21 cellular contexts compared by ENCODE assay signal in the genomic region with DNA sequence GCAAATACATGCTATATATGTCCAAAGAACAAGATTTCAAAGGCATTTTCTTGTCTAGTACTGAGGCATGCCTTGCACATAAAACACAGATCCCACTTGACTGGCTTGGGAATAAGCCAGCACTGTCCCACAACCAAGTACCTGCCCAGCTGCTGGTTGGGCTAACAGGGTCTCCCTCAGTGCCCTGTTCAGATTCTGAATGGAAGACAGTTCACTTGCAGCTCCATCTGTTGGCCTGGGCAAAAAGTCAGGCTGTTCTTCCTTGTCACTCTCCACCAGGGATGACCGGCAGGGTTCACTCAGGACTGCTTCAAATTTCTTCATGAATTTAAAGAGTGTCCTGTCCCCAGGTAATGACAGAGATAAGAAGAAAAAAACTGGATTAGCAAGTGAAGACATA.
"Had no signal": no experiment of that assay in that cellular context is flagged by ENCODE, and none has a peak within 500 bp of the region (broad histone marks: within the 10 kb centered on the region; RNA-seq: fewer than 3 reads in every experiment).

No MANE protein-coding gene starts in this region.

- H3K27me3 ChIP-seq: left lung, neural progenitor cell, right lobe of liver, stomach, thyroid gland, vagina had no signal

- H3K27ac Mint-ChIP-seq: nephron; neural progenitor cell; progenitor cell of endocrine pancreas; stimulated activated naive B cell treated with anti-CD40 and anti-IgM and Interleukin-4, amounts not matched to agents 10 μg/mL and 1 μg/mL and 100 μg/mL, for 72 hours had no signal

- H3K4me3 Mint-ChIP-seq: naive thymus-derived CD4-positive, alpha-beta T cell; nephron; neural progenitor cell; stimulated activated naive B cell treated with anti-CD40 and anti-IgM and Interleukin-4, amounts not matched to agents 10 μg/mL and 1 μg/mL and 100 μg/mL, for 72 hours had no signal

- H3K4me1 Mint-ChIP-seq: naive thymus-derived CD4-positive, alpha-beta T cell; nephron; neural progenitor cell; stimulated activated naive B cell treated with anti-CD40 and anti-IgM and Interleukin-4, amounts not matched to agents 10 μg/mL and 1 μg/mL and 100 μg/mL, for 72 hours had no signal

- ATAC-seq: left lung; naive thymus-derived CD4-positive, alpha-beta T cell; stimulated activated naive B cell treated with anti-CD40 and anti-IgM and Interleukin-4, amounts not matched to agents 10 μg/mL and 1 μg/mL and 100 μg/mL, for 72 hours had no signal

- H3K9me3 ChIP-seq: left lung, right lobe of liver, stomach, thyroid gland, vagina had no signal

- H3K4me1 ChIP-seq: left lung, neural progenitor cell, parathyroid adenoma, right lobe of liver, stomach, thyroid gland, vagina had no signal

- DNase-seq: dermis blood vessel endothelial cell; effector memory CD4-positive, alpha-beta T cell; erythroblast; kidney; left lung; mesenchymal stem cell; midbrain; naive thymus-derived CD4-positive, alpha-beta T cell; right lobe of liver; small intestine; stimulated activated CD4-positive, alpha-beta T cell treated with anti-CD3 and anti-CD28 coated beads, Interleukin-15, amount 100 ng/mL, for 24 hours; stimulated activated CD4-positive, alpha-beta T cell treated with anti-CD3 and anti-CD28 coated beads, Interleukin-2, amount 100 ng/mL, for 48 hours; stimulated activated naive B cell treated with anti-CD40 and anti-IgM and Interleukin-4, amounts not matched to agents 10 μg/mL and 1 μg/mL and 100 μg/mL, for 72 hours; stomach; thyroid gland had no signal

- H3K4me3 ChIP-seq: coronary artery, left lung, neural progenitor cell, right lobe of liver, stomach, thyroid gland, vagina had no signal

- H3K27ac ChIP-seq: coronary artery, left lung, neural progenitor cell, parathyroid adenoma, right lobe of liver, stomach, thyroid gland, vagina had no signal

- H3K27me3 Mint-ChIP-seq: naive thymus-derived CD4-positive, alpha-beta T cell; progenitor cell of endocrine pancreas; stimulated activated naive B cell treated with anti-CD40 and anti-IgM and Interleukin-4, amounts not matched to agents 10 μg/mL and 1 μg/mL and 100 μg/mL, for 72 hours had no signal

- H3K9me3 Mint-ChIP-seq: naive thymus-derived CD4-positive, alpha-beta T cell; nephron; neural progenitor cell; stimulated activated naive B cell treated with anti-CD40 and anti-IgM and Interleukin-4, amounts not matched to agents 10 μg/mL and 1 μg/mL and 100 μg/mL, for 72 hours had no signal
